1 cellular context compared by ENCODE assay signal in genomic region chr5:178277346-178277745, GRCh38.
TF ChIP-seq lines count a peak whose summit lies in the region.

No MANE protein-coding gene starts in this region.

TF ChIP-seq in IMR-90, 13 proteins besides CTCF, POLR2A, EP300 and RAD21:
- TF ChIP-seq MXI1 (IDR thresholded peaks at IDR 0.05; ENCODE audit: borderline replicate concordance, low read depth, low read length) (no peak), RCOR1 (IDR thresholded peaks at IDR 0.05; ENCODE audit: insufficient replicate concordance, low read length) (no peak), CHD1 (IDR thresholded peaks at IDR 0.05; ENCODE audit: low read depth, low read length) (no peak)
- TF ChIP-seq, protein P1, sequence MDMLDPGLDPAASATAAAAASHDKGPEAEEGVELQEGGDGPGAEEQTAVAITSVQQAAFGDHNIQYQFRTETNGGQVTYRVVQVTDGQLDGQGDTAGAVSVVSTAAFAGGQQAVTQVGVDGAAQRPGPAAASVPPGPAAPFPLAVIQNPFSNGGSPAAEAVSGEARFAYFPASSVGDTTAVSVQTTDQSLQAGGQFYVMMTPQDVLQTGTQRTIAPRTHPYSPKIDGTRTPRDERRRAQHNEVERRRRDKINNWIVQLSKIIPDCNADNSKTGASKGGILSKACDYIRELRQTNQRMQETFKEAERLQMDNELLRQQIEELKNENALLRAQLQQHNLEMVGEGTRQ (IDR thresholded peaks at IDR 0.05; ENCODE audit: low read depth, low read length) = no peak
- TF ChIP-seq, protein P2, sequence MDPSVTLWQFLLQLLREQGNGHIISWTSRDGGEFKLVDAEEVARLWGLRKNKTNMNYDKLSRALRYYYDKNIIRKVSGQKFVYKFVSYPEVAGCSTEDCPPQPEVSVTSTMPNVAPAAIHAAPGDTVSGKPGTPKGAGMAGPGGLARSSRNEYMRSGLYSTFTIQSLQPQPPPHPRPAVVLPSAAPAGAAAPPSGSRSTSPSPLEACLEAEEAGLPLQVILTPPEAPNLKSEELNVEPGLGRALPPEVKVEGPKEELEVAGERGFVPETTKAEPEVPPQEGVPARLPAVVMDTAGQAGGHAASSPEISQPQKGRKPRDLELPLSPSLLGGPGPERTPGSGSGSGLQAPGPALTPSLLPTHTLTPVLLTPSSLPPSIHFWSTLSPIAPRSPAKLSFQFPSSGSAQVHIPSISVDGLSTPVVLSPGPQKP (IDR thresholded peaks at IDR 0.05; ENCODE audit: borderline replicate concordance, low read depth, low read length) = no peak
